Comparison of ENCODE assay signal across 20 cellular contexts in genomic region chr10:34699904-34700303, GRCh38.
DNase-seq lines count a peak whose midpoint lies in the region; ATAC-seq and TF ChIP-seq lines count a peak whose summit lies in the region.
"Had no signal": no experiment of that assay in that cellular context is flagged by ENCODE, and none has a peak within 500 bp of the region (broad histone marks: within the 10 kb centered on the region; RNA-seq: fewer than 3 reads in every experiment).

No MANE protein-coding gene starts in this region.

- H3K79me2 ChIP-seq in HCT116 (ENCODE audit: insufficient read depth, low read length): peaks cover 51% of the 10 kb centered on the region
- H3K79me2 ChIP-seq in hepatocyte: peaks cover 92% of the 10 kb centered on the region
- peaks cover 1% of the 10 kb centered on the region for H3K79me2 ChIP-seq in trophoblast cell (ENCODE audit: control insufficient read depth, insufficient read depth, low read length, poor library complexity)

- H3K23ac ChIP-seq in trophoblast cell (ENCODE audit: low read length): no peak overlapping the region

- peaks cover 3% of the 10 kb centered on the region for H3K79me1 ChIP-seq in trophoblast cell (ENCODE audit: low read length)

- no peak overlapping the region for H3K4me3 Mint-ChIP-seq in T-helper 17 cell
- H3K4me3 Mint-ChIP-seq: CD14-positive monocyte, H9, IgD-negative memory B cell had no signal

- DNase-seq in HCT116 (ENCODE audit: low read depth, low spot score) (no peak), RWPE2 (ENCODE audit: low spot score) (no peak), hepatocyte (ENCODE audit: low spot score) (no peak), trophoblast cell (no peak), UCSD-AML1 (lab: John Stamatoyannopoulos, UW; ENCODE audit: unreplicated experiment) (no peak), T-helper 17 cell (no peak), AG08396 (ENCODE audit: low spot score) (no peak)
- DNase-seq: ACHN, AML-193, DMS 273 treated with DMSO at 0.1 percent for 48 hours, H9, Karpas-422, NCI-H1417 treated with DMSO at 0.1 percent for 48 hours, NCI-H187 treated with DMSO at 0.1 percent for 48 hours, NCI-H2227 treated with DMSO at 0.1 percent for 48 hours, NCI-H510A treated with DMSO at 0.1 percent for 48 hours, NCI-H774 had no signal

- H3K4me2 ChIP-seq in HCT116 (ENCODE audit: low read length) (peak overlapping the region; percentile 49; the same call in 1 of the 2 replicates), hepatocyte (peak overlapping the region; percentile 19), trophoblast cell (ENCODE audit: low read length) (no peak overlapping the region)

- H3K9me3 ChIP-seq in HCT116 (ENCODE audit: control insufficient read depth in 1 of 2, insufficient read depth in 1 of 2, low read depth in 1 of 2, low read length in 2 of 2) (no peaks in the 10 kb centered on the region), RWPE2 (ENCODE audit: severe bottlenecking) (no peaks in the 10 kb centered on the region), hepatocyte (ENCODE audit: low read depth) (no peaks in the 10 kb centered on the region), trophoblast cell (ENCODE audit: insufficient read depth, low read depth, low read length) (no peaks in the 10 kb centered on the region), T-helper 17 cell (ENCODE audit: control insufficient read depth, low read length, poor library complexity, severe bottlenecking) (no peaks in the 10 kb centered on the region)

- CTCF ChIA-PET in HCT116 (lab: Charles Lee): interaction anchor here (1.2 kb wide), 1 partner anchor 33 kb away, joined by 4 read pairs; no protein-coding TSS in a partner anchor

- H3K27me3 ChIP-seq in HCT116 (ENCODE audit: insufficient read depth, low read length) (no peaks in the 10 kb centered on the region), RWPE2 (ENCODE audit: insufficient read depth, poor library complexity, severe bottlenecking) (no peaks in the 10 kb centered on the region), hepatocyte (no peaks in the 10 kb centered on the region), trophoblast cell (ENCODE audit: insufficient read depth, low read length) (no peaks in the 10 kb centered on the region)

- peaks cover 2% of the 10 kb centered on the region for H3K36me3 Mint-ChIP-seq in T-helper 17 cell (ENCODE audit: low read depth)
- H3K36me3 Mint-ChIP-seq: CD14-positive monocyte, IgD-negative memory B cell had no signal

- H3K18ac ChIP-seq in trophoblast cell (ENCODE audit: low read length): peak overlapping the region; percentile 53

- H2AFZ ChIP-seq in HCT116 (ENCODE audit: low read depth, low read length, poor library complexity, severe bottlenecking) (no peak overlapping the region), hepatocyte (no peak overlapping the region), trophoblast cell (ENCODE audit: insufficient read depth, low read length, poor library complexity) (no peak overlapping the region)

- H3K9ac ChIP-seq in HCT116 (ENCODE audit: low read length) (no peak overlapping the region), trophoblast cell (ENCODE audit: low read length) (no peak overlapping the region)

- H4K12ac ChIP-seq in trophoblast cell (ENCODE audit: low read depth, low read length): no peak overlapping the region

- WGBS in hepatocyte (ENCODE audit: low lambda C conversion rate, missing lambda C conversion rate): 74% methylated on average over 2 of the region's 2 CpGs
- WGBS in trophoblast cell (ENCODE audit: extremely low coverage, insufficient coverage, insufficient read length): no CpG with 5 or more reads among the region's 2 CpGs

- no TSS peak for BruUV-seq in HCT116 (replicated peaks; lab: Mats Ljungman, UMichigan)

- no peak for ATAC-seq in HCT116
- no peak for ATAC-seq in RWPE2 (ENCODE audit: low read depth)
- ATAC-seq in T-helper 17 cell: no peak
- ATAC-seq: Right ventricle myocardium inferior had no signal

- H3K36me3 ChIP-seq in HCT116 (ENCODE audit: control insufficient read depth in 1 of 2, insufficient read depth in 2 of 2, low read length in 2 of 2) (no peaks in the 10 kb centered on the region), RWPE2 (ENCODE audit: low read depth) (0 out of 2 replicates have a peak, but pooled peaks cover 4% of the 10 kb centered on the region), hepatocyte (replicated peaks; ENCODE audit: insufficient read depth, low read depth) (no peaks in the 10 kb centered on the region), trophoblast cell (ENCODE audit: control insufficient read depth in 1 of 2, insufficient read depth in 2 of 2, low read length in 2 of 2) (peaks cover 3 to 6% of the 10 kb centered on the region in 2 experiments)

- RAD21 ChIA-PET in HCT116 (lab: Charles Lee; ENCODE audit: low non-redundant PET in 1 of 2, low total read pairs in 2 of 2, uncharacterized antibody in 2 of 2, unreplicated experiment in 2 of 2): no interaction called here

- no peak for TF ChIP-seq RAD21 in HCT116 (IDR thresholded peaks at IDR 0.05; ENCODE audit: low read depth)

- H2BK120ac ChIP-seq in trophoblast cell (ENCODE audit: insufficient read depth, low read length, poor library complexity): no peak overlapping the region

- no peak overlapping the region for H4K8ac ChIP-seq in trophoblast cell (ENCODE audit: low read depth, low read length)

- TF ChIP-seq POLR2A in HCT116 (IDR thresholded peaks at IDR 0.05; ENCODE audit: borderline replicate concordance, extremely low read depth, insufficient read depth, insufficient read length): no peak

- no peak overlapping the region for H3K14ac ChIP-seq in trophoblast cell (ENCODE audit: low read length)

- intact Hi-C loops in HCT116 (cut with micrococcal nuclease): no loop called here

- H4K20me1 ChIP-seq in HCT116 (ENCODE audit: insufficient read depth) (no peaks in the 10 kb centered on the region; the same call in 1 of the 2 replicates), hepatocyte (ENCODE audit: insufficient read depth, poor library complexity, severe bottlenecking) (peaks cover 6% of the 10 kb centered on the region)

- H3K27me3 Mint-ChIP-seq in T-helper 17 cell: peaks cover 6% of the 10 kb centered on the region

- no peak overlapping the region for H2AK5ac ChIP-seq in trophoblast cell (ENCODE audit: low read length)

- H3K4me1 ChIP-seq in HCT116 (ENCODE audit: control insufficient read depth in 1 of 2, insufficient read depth in 2 of 2, low read length in 2 of 2) (peaks cover 46 to 64% of the 10 kb centered on the region in 2 experiments), RWPE2 (ENCODE audit: insufficient read depth, poor library complexity, severe bottlenecking) (peaks cover 51% of the 10 kb centered on the region), hepatocyte (ENCODE audit: insufficient read depth) (peaks cover 39% of the 10 kb centered on the region), trophoblast cell (ENCODE audit: control insufficient read depth in 1 of 2, insufficient read depth in 2 of 2, low read length in 2 of 2) (peaks cover 4 to 9% of the 10 kb centered on the region in 2 experiments)

- H3K4me1 Mint-ChIP-seq in T-helper 17 cell: peaks cover 7% of the 10 kb centered on the region
- H3K4me1 Mint-ChIP-seq: CD14-positive monocyte had no signal

- no peak overlapping the region for H3K4ac ChIP-seq in trophoblast cell (ENCODE audit: low read depth, low read length)

- POLR2A ChIA-PET in HCT116 (lab: Charles Lee): no interaction called here

- no peak overlapping the region for H2BK12ac ChIP-seq in trophoblast cell (ENCODE audit: low read length)

- H3K9me2 ChIP-seq in HCT116 (ENCODE audit: insufficient read depth): no peaks in the 10 kb centered on the region
- no peaks in the 10 kb centered on the region for H3K9me2 ChIP-seq in hepatocyte (replicated peaks; ENCODE audit: insufficient read depth)

- no peak overlapping the region for H2BK5ac ChIP-seq in trophoblast cell (ENCODE audit: low read depth, low read length, poor library complexity)

- no peak overlapping the region for H3K27ac Mint-ChIP-seq in T-helper 17 cell
- H3K27ac Mint-ChIP-seq: CD14-positive monocyte, H9, IgD-negative memory B cell had no signal

- H4K91ac ChIP-seq in trophoblast cell (ENCODE audit: low read depth, low read length): no peak overlapping the region

- H3K27ac ChIP-seq in HCT116 (ENCODE audit: low read depth, low read length) (no peak overlapping the region), RWPE2 (ENCODE audit: poor library complexity, severe bottlenecking) (peak overlapping the region; percentile 37), hepatocyte (peak overlapping the region; percentile 25), trophoblast cell (ENCODE audit: low read depth, low read length) (no peak overlapping the region)

- no peak for TF ChIP-seq CTCF in HCT116 (IDR thresholded peaks at IDR 0.05 in 2 of 3, conservative IDR thresholded peaks at IDR 0.05 in 1 of 3; ENCODE audit: borderline replicate concordance in 1 of 3, insufficient read depth in 1 of 3, low read depth in 2 of 3, low read length in 2 of 3)
- no peak for TF ChIP-seq CTCF in RWPE2 (IDR thresholded peaks at IDR 0.05; ENCODE audit: poor library complexity, severe bottlenecking)
- no peak for TF ChIP-seq CTCF in hepatocyte (IDR thresholded peaks at IDR 0.05; ENCODE audit: poor library complexity)

- no peak overlapping the region for H3K4me3 ChIP-seq in HCT116 (replicated peaks in 1 of 2; ENCODE audit: low read depth in 1 of 2, low read length in 2 of 2)
- H3K4me3 ChIP-seq in RWPE2 (ENCODE audit: severe bottlenecking): no peak overlapping the region
- no peak overlapping the region for H3K4me3 ChIP-seq in hepatocyte
- H3K4me3 ChIP-seq in trophoblast cell (ENCODE audit: low read depth, low read length): no peak overlapping the region

TF ChIP-seq in HCT116, 20 proteins besides CTCF, POLR2A, EP300 and RAD21:
- TF ChIP-seq YY1 (IDR thresholded peaks at IDR 0.05; ENCODE audit: extremely low read depth, insufficient replicate concordance, low read depth, low read length) (no peak), ELF1 (IDR thresholded peaks at IDR 0.05; ENCODE audit: borderline replicate concordance, low read depth) (no peak), POLR2AphosphoS5 (IDR thresholded peaks at IDR 0.05; ENCODE audit: low read depth, low read length) (no peak), SP1 (IDR thresholded peaks at IDR 0.05; ENCODE audit: low read depth) (no peak), ZFX (IDR thresholded peaks at IDR 0.05) (no peak), EZH2 (IDR thresholded peaks at IDR 0.05) (no peak), CEBPB (IDR thresholded peaks at IDR 0.05; ENCODE audit: low read depth) (no peak), CBX3 (IDR thresholded peaks at IDR 0.05; ENCODE audit: low read depth) (no peak), ATF3 (IDR thresholded peaks at IDR 0.05) (no peak), EGR1 (IDR thresholded peaks at IDR 0.05; ENCODE audit: low read depth) (no peak)

Comparison
In these comparisons a context has a peak if more than half of its experiments do, and no peak if none do; other contexts are left out.
1. H3K27ac ChIP-seq: peak in RWPE2 (single experiment) and hepatocyte (single experiment); none in HCT116 (single experiment) and trophoblast cell (single experiment).